In the genomic region with DNA sequence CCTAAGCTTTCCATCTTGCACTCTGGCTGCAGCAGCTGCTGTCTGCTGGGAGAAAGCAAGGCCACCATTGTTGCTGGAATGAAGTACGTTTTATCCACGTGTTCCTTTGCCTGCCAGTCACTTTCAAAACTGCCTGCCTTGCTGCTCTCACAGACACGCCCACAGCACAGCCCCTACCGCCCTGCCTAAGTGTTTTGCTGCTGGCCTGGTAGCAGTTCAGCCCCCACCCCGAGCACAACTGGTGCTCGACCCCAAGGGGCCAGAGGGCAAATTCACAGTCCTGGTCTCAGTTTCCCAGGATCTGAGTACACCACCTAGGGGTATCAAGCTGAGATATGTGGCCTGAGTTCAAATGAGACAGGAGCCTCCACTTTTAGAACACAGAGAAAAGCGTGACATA, we compare ENCODE assay signal across 24 cellular contexts.
"Had no signal": no experiment of that assay in that cellular context is flagged by ENCODE, and none has a peak within 500 bp of the region (broad histone marks: within the 10 kb centered on the region; RNA-seq: fewer than 3 reads in every experiment).

No MANE protein-coding gene starts in this region.

- H3K27ac ChIP-seq: adrenal gland, SJCRH30, WERI-Rb-1 had no signal

- H3K27me3 ChIP-seq: adrenal gland, MG63, SJCRH30 had no signal

- H3K36me3 ChIP-seq: adrenal gland, MG63, SJCRH30, WERI-Rb-1 had no signal

- H3K4me1 ChIP-seq: adrenal gland, SJCRH30 had no signal

- H3K9me3 ChIP-seq: adrenal gland, MG63, SJCRH30, SK-N-SH had no signal

- DNase-seq: activated CD4-positive, alpha-beta T cell treated with anti-CD3 and anti-CD28 coated beads for 4 hours; activated CD8-positive, alpha-beta memory T cell treated with anti-CD3 and anti-CD28 coated beads, Interleukin-2, amount 50 U/mL, for 4 hours; activated CD8-positive, alpha-beta T cell treated with anti-CD3 and anti-CD28 coated beads for 36 hours; activated gamma-delta T cell treated with Interleukin-2 at 50 U/mL for 16 hours; activated naive CD4-positive, alpha-beta T cell treated with anti-CD3 and anti-CD28 coated beads, Interleukin-2, amount 50 U/mL, for 16 hours; activated naive CD8-positive, alpha-beta T cell treated with anti-CD3 and anti-CD28 coated beads, Interleukin-2, amount 10 ng/mL, durations not matched to agents 7 days and 5 days; activated T-cell treated with anti-CD3 and anti-CD28 coated beads, Interleukin-2, amount 50 U/mL, for 72 hours; adrenal gland; anterior cingulate cortex; MG63; MV-4-11; NCI-H1092 treated with DMSO at 0.1 percent for 48 hours; NCI-H1417 treated with DMSO at 0.1 percent for 48 hours; NCI-H1694; NCI-H2029; NCI-H524; RPMI8226; SJCRH30; SK-N-SH; T-helper 1 cell; WERI-Rb-1 had no signal

- H3K4me3 ChIP-seq: adrenal gland, MG63, SJCRH30 had no signal

- ATAC-seq: activated CD4-positive, CD25-positive, alpha-beta regulatory T cell treated with anti-CD3 and anti-CD28 coated beads, Interleukin-2, amount 50 U/mL, for 24 hours; activated CD8-positive, alpha-beta T cell treated with anti-CD3 and anti-CD28 coated beads for 36 hours; activated T-cell treated with anti-CD3 and anti-CD28 coated beads, Interleukin-2, amount 50 U/mL, for 72 hours; Panc1; Right ventricle myocardium inferior had no signal
